Comparison of ENCODE assay signal across 8 cellular contexts in genomic region chrY:2934048-2934447, GRCh38. TPM values are rescaled to one million over a fixed set of nuclear protein-coding genes. Genes with fewer than 3 reads are reported as not detected.
DNase-seq lines count a peak whose midpoint lies in the region; ATAC-seq and TF ChIP-seq lines count a peak whose summit lies in the region.
"Had no signal": no experiment of that assay in that cellular context is flagged by ENCODE, and none has a peak within 500 bp of the region (broad histone marks: within the 10 kb centered on the region; RNA-seq: fewer than 3 reads in every experiment).

No MANE protein-coding gene starts in this region.

- H3K36me3 ChIP-seq in OCI-LY3 (replicated peaks; ENCODE audit: low read depth, low read length) (peaks cover 30% of the 10 kb centered on the region), trophoblast cell (ENCODE audit: control insufficient read depth in 1 of 2, insufficient read depth in 2 of 2, low read length in 2 of 2) (no peaks in the 10 kb centered on the region)

- peaks cover 15% of the 10 kb centered on the region for H3K79me1 ChIP-seq in trophoblast cell (ENCODE audit: low read length)

- no peak overlapping the region for H3K4ac ChIP-seq in trophoblast cell (ENCODE audit: low read depth, low read length)

- H3K14ac ChIP-seq in trophoblast cell (ENCODE audit: low read length), result no peak overlapping the region

- no peak overlapping the region for H4K12ac ChIP-seq in trophoblast cell (ENCODE audit: low read depth, low read length)

- H2AFZ ChIP-seq in OCI-LY3 (ENCODE audit: low read depth, low read length), result no peak overlapping the region
- H2AFZ ChIP-seq in trophoblast cell (ENCODE audit: insufficient read depth, low read length, poor library complexity), result no peak overlapping the region

- H3K4me3 ChIP-seq in OCI-LY3 (ENCODE audit: low read length), result peak overlapping the region; percentile 80
- H3K4me3 ChIP-seq in epithelial cell of esophagus (ENCODE audit: low read length), result peak overlapping the region; percentile 59
- H3K4me3 ChIP-seq in trophoblast cell (ENCODE audit: low read depth, low read length), result no peak overlapping the region

- no peaks in the 10 kb centered on the region for H3K27me3 ChIP-seq in OCI-LY3 (ENCODE audit: low read depth, low read length)
- no peaks in the 10 kb centered on the region for H3K27me3 ChIP-seq in trophoblast cell (ENCODE audit: insufficient read depth, low read length)

- peak; percentile 0 for DNase-seq in GF-D8 (lab: John Stamatoyannopoulos, UW)
- DNase-seq in epithelial cell of esophagus (ENCODE audit: low read depth), result peak; percentile 11
- DNase-seq in trophoblast cell, result no peak
- DNase-seq in GM13977 (ENCODE audit: low spot score), result no peak
- no peak for DNase-seq in AG08395 (ENCODE audit: low spot score)
- DNase-seq: hippocampal formation had no signal

- no peaks in the 10 kb centered on the region for H4K20me1 ChIP-seq in OCI-LY3 (ENCODE audit: insufficient read depth, low read length)

- H3K18ac ChIP-seq in trophoblast cell (ENCODE audit: low read length), result no peak overlapping the region

- H2BK120ac ChIP-seq in trophoblast cell (ENCODE audit: insufficient read depth, low read length, poor library complexity), result no peak overlapping the region

- H3K4me2 ChIP-seq in OCI-LY3 (ENCODE audit: low read length), result peak overlapping the region; percentile 88
- peak overlapping the region; percentile 23 for H3K4me2 ChIP-seq in trophoblast cell (ENCODE audit: low read length)

- peak overlapping the region; percentile 98 for H3K9ac ChIP-seq in OCI-LY3 (ENCODE audit: low read length)
- H3K9ac ChIP-seq in trophoblast cell (ENCODE audit: low read length), result no peak overlapping the region

- H3K27ac ChIP-seq in OCI-LY3 (ENCODE audit: low read length), result peak overlapping the region; percentile 99; the same call in 1 of the 2 replicates
- H3K27ac ChIP-seq in trophoblast cell (ENCODE audit: low read depth, low read length), result no peak overlapping the region

- ATAC-seq in GM18498 (IDR thresholded peaks at IDR 0.05; ENCODE audit: unreplicated experiment), result no peak

- no peak overlapping the region for H4K8ac ChIP-seq in trophoblast cell (ENCODE audit: low read depth, low read length)

- H3K4me1 ChIP-seq in OCI-LY3 (ENCODE audit: low read length) (peaks cover 19% of the 10 kb centered on the region), trophoblast cell (ENCODE audit: control insufficient read depth in 1 of 2, insufficient read depth in 2 of 2, low read length in 2 of 2) (peaks cover 3 to 5% of the 10 kb centered on the region in 2 experiments)

- no peak overlapping the region for H2BK5ac ChIP-seq in trophoblast cell (ENCODE audit: low read depth, low read length, poor library complexity)

- no peak overlapping the region for H3K23ac ChIP-seq in trophoblast cell (ENCODE audit: low read length)

- no CpG with 5 or more reads among the region's 11 CpGs for WGBS in trophoblast cell (ENCODE audit: extremely low coverage, insufficient coverage, insufficient read length)

- in situ Hi-C loops in GM13977 (cut with MboI; ENCODE audit: low pct_unique_long_range_greater_than_20kb, low sequenced_read_pairs, unreplicated experiment), result no loop called here

- H4K91ac ChIP-seq in trophoblast cell (ENCODE audit: low read depth, low read length), result no peak overlapping the region

- H2BK12ac ChIP-seq in trophoblast cell (ENCODE audit: low read length), result no peak overlapping the region

- TF ChIP-seq CTCF in OCI-LY3 (IDR thresholded peaks at IDR 0.05; ENCODE audit: low read depth, low read length) (no peak), epithelial cell of esophagus (IDR thresholded peaks at IDR 0.05; ENCODE audit: insufficient read depth, low read depth, low read length, missing control alignments) (no peak), GM13977 (IDR thresholded peaks at IDR 0.05; ENCODE audit: extremely low read depth, insufficient read depth, missing control alignments) (no peak)

- H3K79me2 ChIP-seq in OCI-LY3 (ENCODE audit: low read length) (peaks cover 47% of the 10 kb centered on the region), trophoblast cell (ENCODE audit: control insufficient read depth, insufficient read depth, low read length, poor library complexity) (peaks cover 10% of the 10 kb centered on the region)

- H3K9me3 ChIP-seq in OCI-LY3 (ENCODE audit: insufficient read depth, low read length) (no peaks in the 10 kb centered on the region), trophoblast cell (ENCODE audit: insufficient read depth, low read depth, low read length) (no peaks in the 10 kb centered on the region)

- no peak overlapping the region for H2AK5ac ChIP-seq in trophoblast cell (ENCODE audit: low read length)

RNA-seq across cellular contexts. Expression of gene ZFY, which starts 1.1 kb away (rescaled TPM):
- 9.6 and 11.1 TPM in 2 replicates for polyA plus RNA-seq in trophoblast cell (2013)

Comparison
In these comparisons a context has a peak if more than half of its experiments do, and no peak if none do; other contexts are left out.
1. DNase-seq: peak in GF-D8 (single experiment) and epithelial cell of esophagus (single experiment); none in trophoblast cell (0 of 2), GM13977 (single experiment) and AG08395 (single experiment).